ENCODE assay signal across 8 cellular contexts in genomic region chr9:93574900-93575705, GRCh38. TPM values are rescaled to one million over a fixed set of nuclear protein-coding genes. Genes with fewer than 3 reads are reported as not detected.
DNase-seq lines count a peak whose midpoint lies in the region; ATAC-seq and TF ChIP-seq lines count a peak whose summit lies in the region.

No MANE protein-coding gene starts in this region.

- peak overlapping the region; percentile 93 for H3K27ac Mint-ChIP-seq in T-helper 1 cell treated with Interleukin-12 subunit alpha and Interleukin-12 subunit beta and Interleukin-4 antibody, amounts not matched to agents 30 μg/mL and 1 μg/mL, for 36 hours

- peaks cover 20% of the 10 kb centered on the region for H3K4me1 ChIP-seq in testis

- no peak for ATAC-seq in left lobe of liver

- H3K36me3 Mint-ChIP-seq in T-helper 1 cell treated with Interleukin-12 subunit alpha and Interleukin-12 subunit beta and Interleukin-4 antibody, amounts not matched to agents 30 μg/mL and 1 μg/mL, for 36 hours (ENCODE audit: low read depth) = peaks cover 12% of the 10 kb centered on the region

- no peaks in the 10 kb centered on the region for H3K27me3 Mint-ChIP-seq in T-helper 1 cell treated with Interleukin-12 subunit alpha and Interleukin-12 subunit beta and Interleukin-4 antibody, amounts not matched to agents 30 μg/mL and 1 μg/mL, for 36 hours (ENCODE audit: low read depth)

- in situ Hi-C loops in astrocyte of the spinal cord (cut with HindIII; ENCODE audit: low sequenced_read_pairs) = no loop called here

- H3K4me3 ChIP-seq in astrocyte of the spinal cord (ENCODE audit: low read depth, low read length) (peak overlapping the region; percentile 70), testis (peak overlapping the region; percentile 74 to 82)

- peaks cover 11% of the 10 kb centered on the region for H3K9me3 Mint-ChIP-seq in T-helper 1 cell treated with Interleukin-12 subunit alpha and Interleukin-12 subunit beta and Interleukin-4 antibody, amounts not matched to agents 30 μg/mL and 1 μg/mL, for 36 hours

- H3K4me1 Mint-ChIP-seq in T-helper 1 cell treated with Interleukin-12 subunit alpha and Interleukin-12 subunit beta and Interleukin-4 antibody, amounts not matched to agents 30 μg/mL and 1 μg/mL, for 36 hours (ENCODE audit: low read depth) = peaks cover 23% of the 10 kb centered on the region

- DNase-seq in T-helper 1 cell (no peak), astrocyte of the spinal cord (ENCODE audit: low read depth, low spot score) (no peak), left lobe of liver (ENCODE audit: low spot score) (peak; percentile 43), testis (no peak), SHP77 (lab: John Stamatoyannopoulos, UW) (no peak), GM19240 (ENCODE audit: insufficient read length, low spot score) (no peak)
- DNase-seq in stimulated activated CD4-positive, alpha-beta T cell treated with anti-CD3 and anti-CD28 coated beads, Interleukin-4, amount 100 ng/mL, for 24 hours = no peak

- TF ChIP-seq CTCF in astrocyte of the spinal cord (IDR thresholded peaks at IDR 0.05; ENCODE audit: low read depth, low read length) (no peak), testis (IDR thresholded peaks at IDR 0.05) (no peak)

- WGBS in testis, 2 donors = 12 to 26% methylated on average over 5 to 25 of the region's 25 CpGs

- peak overlapping the region; percentile 91 to 93 for H3K27ac ChIP-seq in testis

- intact Hi-C loops in testis (cut with DNase I; ENCODE audit: low total_unique reads) = no loop called here

- H3K4me3 Mint-ChIP-seq in T-helper 1 cell treated with Interleukin-12 subunit alpha and Interleukin-12 subunit beta and Interleukin-4 antibody, amounts not matched to agents 30 μg/mL and 1 μg/mL, for 36 hours = peak overlapping the region; percentile 93

- no peaks in the 10 kb centered on the region for H3K36me3 ChIP-seq in testis (ENCODE audit: low read depth, missing control alignments)

- H3K9me3 ChIP-seq in testis = no peaks in the 10 kb centered on the region

- TF ChIP-seq POLR2A in testis (IDR thresholded peaks at IDR 0.05) = no peak

- no peaks in the 10 kb centered on the region for H3K27me3 ChIP-seq in testis

RNA-seq across cellular contexts. Expression of gene PHF2, which starts 1.3 kb away (rescaled TPM):
- total RNA-seq in left lobe of liver (7.3 TPM), testis (10 to 100 TPM; 19.6 to 20.6 TPM)
- 22.1 TPM for polyA plus RNA-seq in testis (ENCODE audit: insufficient read depth, low read depth, low replicate concordance)
